In genomic region chr4:184163813-184164212, GRCh38 we compare ENCODE assay signal across 8 cellular contexts. TPM values are rescaled to one million over a fixed set of nuclear protein-coding genes. Genes with fewer than 3 reads are reported as not detected.
DNase-seq lines count a peak whose midpoint lies in the region; ATAC-seq and TF ChIP-seq lines count a peak whose summit lies in the region.

No MANE protein-coding gene starts in this region.

- H3K36me3 ChIP-seq in kidney epithelial cell (ENCODE audit: control insufficient read depth, insufficient read depth, low read length), result no peaks in the 10 kb centered on the region
- H3K36me3 ChIP-seq in tibial artery, result no peaks in the 10 kb centered on the region

- peaks cover 0 to 10% (median 6%) of the 10 kb centered on the region in 4 donors for H3K4me1 ChIP-seq in tibial artery

- H3K4me3 Mint-ChIP-seq in brain, result peak overlapping the region in 1 of 5 experiments; percentile 8
- no peak overlapping the region for H3K4me3 Mint-ChIP-seq in activated T-helper 17 cell treated with anti-CD3 and anti-CD28 coated beads, Interleukin-2, amount 50 U/mL, for 72 hours

- CTCF ChIA-PET in AG04450 (lab: Charles Lee), result interaction anchor here (0.6 to 2.9 kb wide), 5 partner anchors 63 to 371 kb away, joined by 3 to 22 read pairs (median 3); no protein-coding TSS in a partner anchor

- H3K36me3 Mint-ChIP-seq in brain, result no peaks in the 10 kb centered on the region
- no peaks in the 10 kb centered on the region for H3K36me3 Mint-ChIP-seq in activated T-helper 17 cell treated with anti-CD3 and anti-CD28 coated beads, Interleukin-2, amount 50 U/mL, for 72 hours (ENCODE audit: low read depth)

- peaks cover 5 to 15% (median 7%) of the 10 kb centered on the region in 5 experiments for H3K9me3 Mint-ChIP-seq in brain
- no peaks in the 10 kb centered on the region for H3K9me3 Mint-ChIP-seq in activated T-helper 17 cell treated with anti-CD3 and anti-CD28 coated beads, Interleukin-2, amount 50 U/mL, for 72 hours

- ATAC-seq in activated T-helper 17 cell treated with anti-CD3 and anti-CD28 coated beads, Interleukin-2, amount 50 U/mL, for 72 hours (replicated peaks), result no peak

- H3K27me3 ChIP-seq in AG04450 (ENCODE audit: control insufficient read depth, insufficient read depth, low read length), result peaks cover 2% of the 10 kb centered on the region
- peaks cover 7% of the 10 kb centered on the region for H3K27me3 ChIP-seq in kidney epithelial cell (ENCODE audit: control insufficient read depth, insufficient read depth, low read length)
- H3K27me3 ChIP-seq in tibial artery, result peaks cover 0 to 37% of the 10 kb centered on the region in 2 donors

- H3K27ac ChIP-seq in AG04450 (ENCODE audit: low read depth, low read length) (no peak overlapping the region), tibial artery (no peak overlapping the region)

- POLR2A ChIA-PET in AG04450 (lab: Yijun Ruan, JAX), result no interaction called here

- intact Hi-C loops in tibial artery (cut with DNase I; ENCODE audit: low total_unique reads), result no loop called here

- H3K9me3 ChIP-seq in AG04450 (ENCODE audit: control insufficient read depth, insufficient read depth, low read length), result no peaks in the 10 kb centered on the region; the same call in 1 of the 2 replicates
- H3K9me3 ChIP-seq in tibial artery, result no peaks in the 10 kb centered on the region

- peaks cover 33% of the 10 kb centered on the region for H3K4me1 Mint-ChIP-seq in brain
- H3K4me1 Mint-ChIP-seq in activated T-helper 17 cell treated with anti-CD3 and anti-CD28 coated beads, Interleukin-2, amount 50 U/mL, for 72 hours, result no peaks in the 10 kb centered on the region

- no peak for DNase-seq in AG04450 (ENCODE audit: low read depth, low spot score)
- peak; percentile 3 for DNase-seq in NCI-H524 treated with DMSO at 0.1 percent for 48 hours (lab: John Stamatoyannopoulos, UW)
- DNase-seq in kidney epithelial cell (ENCODE audit: low read depth), result no peak
- DNase-seq in tibial artery, result peak in 1 of 2 donors; percentile 38
- DNase-seq in HCEC 1CT, result no peak

- H3K27ac Mint-ChIP-seq in brain, result peak overlapping the region in 1 of 5 experiments; percentile 79
- no peak overlapping the region for H3K27ac Mint-ChIP-seq in activated T-helper 17 cell treated with anti-CD3 and anti-CD28 coated beads, Interleukin-2, amount 50 U/mL, for 72 hours

- peaks cover 17% of the 10 kb centered on the region for H3K27me3 Mint-ChIP-seq in brain
- H3K27me3 Mint-ChIP-seq in activated T-helper 17 cell treated with anti-CD3 and anti-CD28 coated beads, Interleukin-2, amount 50 U/mL, for 72 hours, result peaks cover 46% of the 10 kb centered on the region

- TF ChIP-seq CTCF in AG04450 (IDR thresholded peaks at IDR 0.05; ENCODE audit: low read depth, low read length) (peak; percentile 58), GM12872 (IDR thresholded peaks at IDR 0.05; ENCODE audit: insufficient read depth, low read depth, low read length) (peak; percentile 58), brain (conservative IDR thresholded peaks at IDR 0.05) (peak; percentile 95), kidney epithelial cell (IDR thresholded peaks at IDR 0.05; ENCODE audit: insufficient read depth, low read length, poor library complexity, severe bottlenecking) (peak; percentile 56), tibial artery (IDR thresholded peaks at IDR 0.05) (peak; percentile 45 to 63)

- H3K4me3 ChIP-seq in AG04450 (ENCODE audit: low read depth, low read length), result no peak overlapping the region
- H3K4me3 ChIP-seq in kidney epithelial cell (ENCODE audit: low read depth, low read length), result no peak overlapping the region
- H3K4me3 ChIP-seq in tibial artery, result no peak overlapping the region

RNA-seq across cellular contexts. Expression of gene ENPP6, which starts 53.9 kb away (rescaled TPM):
- polyA plus RNA-seq in AG04450 (2011; rRNA removed) (0.02 and 0.05 TPM in 2 replicates), brain (ENCODE audit: insufficient read depth, low read depth, low replicate concordance) (6.8 TPM)
- 0.04 TPM in 1 of 2 replicates, not detected in the other for polyA minus RNA-seq in AG04450 (2011; rRNA and poly(A)+ RNA removed)
- under 0.01 and 0.04 TPM in 2 replicates for total RNA-seq in kidney epithelial cell
- total RNA-seq in activated T-helper 17 cell treated with anti-CD3 and anti-CD28 coated beads, Interleukin-2, amount 50 U/mL, for 72 hours, result 1 to 10 TPM in 1 of 2 donors, under 1 TPM in 1; 0.82 to 2.2 TPM
